ENCODE assay signal across 17 cellular contexts in the genomic region with DNA sequence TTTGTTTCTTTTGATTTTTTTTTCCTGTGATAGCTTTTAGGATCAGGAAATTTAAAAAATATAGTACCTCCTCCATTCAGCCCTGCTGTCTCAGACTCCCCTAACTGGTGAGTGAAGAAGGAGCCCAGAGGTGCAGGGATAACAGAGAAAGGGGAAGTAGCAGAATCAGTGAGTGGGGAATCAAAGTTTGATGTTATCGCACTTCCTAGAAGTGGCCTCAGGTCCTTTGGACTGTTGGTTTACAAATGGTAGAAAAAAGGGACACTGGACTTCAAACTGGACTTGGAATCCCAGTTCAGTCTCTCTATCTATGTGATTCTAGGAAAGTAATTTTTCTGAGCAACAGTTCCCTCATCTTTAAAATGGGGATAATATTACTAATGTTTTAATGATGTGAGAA.
"Had no signal": no experiment of that assay in that cellular context is flagged by ENCODE, and none has a peak within 500 bp of the region (broad histone marks: within the 10 kb centered on the region; RNA-seq: fewer than 3 reads in every experiment).

No MANE protein-coding gene starts in this region.

- H3K36me3 ChIP-seq: adrenal gland, gastroesophageal sphincter, heart right ventricle, ovary, spleen had no signal

- H3K9me3 ChIP-seq: adrenal gland, gastroesophageal sphincter, heart right ventricle, ovary, spleen had no signal

- DNase-seq: activated CD4-positive, alpha-beta T cell treated with anti-CD3 and anti-CD28 coated beads for 36 hours; activated CD8-positive, alpha-beta memory T cell treated with anti-CD3 and anti-CD28 coated beads, Interleukin-2, amount 50 U/mL, for 4 hours; activated CD8-positive, alpha-beta T cell treated with anti-CD3 and anti-CD28 coated beads for 36 hours; activated effector memory CD4-positive, alpha-beta T cell treated with anti-CD3 and anti-CD28 coated beads, Interleukin-2, amount 50 U/mL, for 16 hours; activated T-cell treated with anti-CD3 and anti-CD28 coated beads, Interleukin-2, amount 50 U/mL, for 48 hours; adrenal gland; dorsolateral prefrontal cortex; endodermal cell; heart right ventricle; left colon; naive B cell; ovary; spleen had no signal

- H3K27me3 Mint-ChIP-seq: activated CD4-positive, alpha-beta T cell treated with anti-CD3 and anti-CD28 coated beads for 36 hours; activated CD8-positive, alpha-beta T cell treated with anti-CD3 and anti-CD28 coated beads for 36 hours; activated naive CD4-positive, alpha-beta T cell treated with anti-CD3 and anti-CD28 coated beads, Interleukin-2, amount 50 U/mL, for 24 hours; naive B cell had no signal

- H3K4me3 ChIP-seq: adrenal gland, dorsolateral prefrontal cortex, gastroesophageal sphincter, heart right ventricle, lung, ovary, spleen had no signal

- ATAC-seq: activated CD4-positive, alpha-beta T cell treated with anti-CD3 and anti-CD28 coated beads for 36 hours; activated CD8-positive, alpha-beta T cell treated with anti-CD3 and anti-CD28 coated beads for 36 hours; gastroesophageal sphincter; heart right ventricle; left colon; sciatic nerve had no signal

- H3K9me3 Mint-ChIP-seq: activated CD8-positive, alpha-beta T cell treated with anti-CD3 and anti-CD28 coated beads for 36 hours; activated naive CD4-positive, alpha-beta T cell treated with anti-CD3 and anti-CD28 coated beads, Interleukin-2, amount 50 U/mL, for 24 hours; endodermal cell; naive B cell had no signal

- H3K27me3 ChIP-seq: adrenal gland, gastroesophageal sphincter, heart right ventricle, ovary, spleen had no signal

- H3K27ac Mint-ChIP-seq: activated CD4-positive, alpha-beta T cell treated with anti-CD3 and anti-CD28 coated beads for 36 hours; activated CD8-positive, alpha-beta T cell treated with anti-CD3 and anti-CD28 coated beads for 36 hours; activated naive CD4-positive, alpha-beta T cell treated with anti-CD3 and anti-CD28 coated beads, Interleukin-2, amount 50 U/mL, for 24 hours; endodermal cell; naive B cell had no signal

- H3K4me3 Mint-ChIP-seq: activated CD4-positive, alpha-beta T cell treated with anti-CD3 and anti-CD28 coated beads for 36 hours; activated CD8-positive, alpha-beta T cell treated with anti-CD3 and anti-CD28 coated beads for 36 hours; activated naive CD4-positive, alpha-beta T cell treated with anti-CD3 and anti-CD28 coated beads, Interleukin-2, amount 50 U/mL, for 24 hours; endodermal cell; naive B cell had no signal
